In the genomic region with DNA sequence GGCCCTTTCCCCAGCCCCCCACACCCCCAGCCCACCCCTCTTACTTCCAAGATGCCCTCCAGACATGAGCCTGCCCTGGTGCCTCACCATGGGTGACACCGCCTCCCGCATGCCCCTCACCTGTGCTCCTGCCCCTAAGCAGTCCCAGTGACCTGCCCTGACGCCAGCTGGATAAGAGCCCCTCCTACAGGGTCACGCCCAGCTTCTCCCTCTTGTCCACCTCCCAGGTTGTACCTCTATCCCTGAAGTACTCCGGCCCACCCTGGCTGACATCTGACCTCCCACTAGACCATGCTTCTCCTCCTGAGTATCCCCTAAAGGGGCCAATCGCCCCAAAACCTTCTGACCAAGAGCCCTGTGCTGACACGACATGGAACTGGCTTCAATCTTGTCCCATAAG, we compare ENCODE assay signal across 9 cellular contexts. TPM values are rescaled to one million over a fixed set of nuclear protein-coding genes. Genes with fewer than 3 reads are reported as not detected.
DNase-seq lines count a peak whose midpoint lies in the region; ATAC-seq and TF ChIP-seq lines count a peak whose summit lies in the region.
"Had no signal": no experiment of that assay in that cellular context is flagged by ENCODE, and none has a peak within 500 bp of the region (broad histone marks: within the 10 kb centered on the region; RNA-seq: fewer than 3 reads in every experiment).

No MANE protein-coding gene starts in this region.

- H3K27ac ChIP-seq in mammary epithelial cell (ENCODE audit: insufficient read depth, low read depth, low read length) (no peak overlapping the region), iPS-18a (ENCODE audit: low read length) (no peak overlapping the region), thoracic aorta (no peak overlapping the region)

- peaks cover 34% of the 10 kb centered on the region for H3K27me3 Mint-ChIP-seq in MCF 10A (ENCODE audit: insufficient read depth, unreplicated experiment)
- peaks cover 31% of the 10 kb centered on the region for H3K27me3 Mint-ChIP-seq in T-helper 17 cell

- no peak for TF ChIP-seq CTCF in MCF 10A (IDR thresholded peaks at IDR 0.05; ENCODE audit: unreplicated experiment)
- no peak for TF ChIP-seq CTCF in mammary epithelial cell (conservative IDR thresholded peaks at IDR 0.05 in 1 of 2, IDR thresholded peaks at IDR 0.05 in 1 of 2; ENCODE audit: extremely low read depth in 1 of 2, insufficient read depth in 1 of 2, low read depth in 1 of 2, low read length in 2 of 2)
- TF ChIP-seq CTCF in thoracic aorta (IDR thresholded peaks at IDR 0.05) = no peak

- intact Hi-C loops in MCF 10A (cut with micrococcal nuclease) (no loop called here), mammary epithelial cell (cut with micrococcal nuclease) (loop anchor here (5.0 kb wide), 2 partner anchors 161 to 251 kb away; a partner anchor contains a TSS)

- no peak overlapping the region for H3K9ac ChIP-seq in mammary epithelial cell (ENCODE audit: insufficient read depth, low read length)
- H3K9ac ChIP-seq in iPS-18a (ENCODE audit: low read length) = no peak overlapping the region

- H3K9me3 Mint-ChIP-seq in MCF 10A (ENCODE audit: unreplicated experiment) = no peaks in the 10 kb centered on the region

- dilution Hi-C loops in mammary epithelial cell (cut with HindIII; ENCODE audit: low sequenced_read_pairs) = no loop called here

- H3K4me2 ChIP-seq in mammary epithelial cell (ENCODE audit: insufficient read depth, low read depth, low read length) = no peak overlapping the region

- BruUV-seq in MCF 10A (replicated peaks; lab: Mats Ljungman, UMichigan) (no TSS peak), mammary epithelial cell (replicated peaks; lab: Mats Ljungman, UMichigan) (no TSS peak)

- H3K4me3 ChIP-seq in mammary epithelial cell (replicated peaks in 1 of 3; ENCODE audit: insufficient read depth in 1 of 3, low read depth in 2 of 3, low read length in 3 of 3) = no peak overlapping the region
- H3K4me3 ChIP-seq in iPS-18a (ENCODE audit: low read length) = peak overlapping the region; percentile 60
- peak overlapping the region; percentile 66 for H3K4me3 ChIP-seq in thoracic aorta

- no peak overlapping the region for H2AFZ ChIP-seq in mammary epithelial cell (ENCODE audit: low read depth, low read length)

- H3K36me3 ChIP-seq in mammary epithelial cell (ENCODE audit: insufficient read depth, low read length) = no peaks in the 10 kb centered on the region
- H3K36me3 ChIP-seq in iPS-18a (ENCODE audit: control insufficient read depth, low read depth, low read length) = no peaks in the 10 kb centered on the region
- no peaks in the 10 kb centered on the region for H3K36me3 ChIP-seq in thoracic aorta

- POLR2A ChIA-PET in MCF 10A (lab: Yijun Ruan, JAX) = no interaction called here

- CTCF ChIA-PET in MCF 10A (lab: Yijun Ruan, JAX) (no interaction called here), mammary epithelial cell (lab: Charles Lee; ENCODE audit: low non-redundant PET) (no interaction called here)

- peaks cover 6% of the 10 kb centered on the region for H3K4me1 ChIP-seq in mammary epithelial cell (ENCODE audit: insufficient read depth, low read length)
- peaks cover 9% of the 10 kb centered on the region for H3K4me1 ChIP-seq in iPS-18a (ENCODE audit: control insufficient read depth, low read depth, low read length)
- H3K4me1 ChIP-seq in thoracic aorta (ENCODE audit: control insufficient read depth in 1 of 2, low read depth in 2 of 2) = peaks cover 3 to 11% of the 10 kb centered on the region in 2 donors

- no peaks in the 10 kb centered on the region for H3K4me1 Mint-ChIP-seq in MCF 10A (ENCODE audit: insufficient read depth, unreplicated experiment)
- peaks cover 12% of the 10 kb centered on the region for H3K4me1 Mint-ChIP-seq in T-helper 17 cell

- in situ Hi-C loops in mammary epithelial cell (cut with MboI; ENCODE audit: low sequenced_read_pairs in 2 of 2) = no loop called here

- H3K27ac Mint-ChIP-seq in MCF 10A (ENCODE audit: low read depth, unreplicated experiment) (no peak overlapping the region), T-helper 17 cell (no peak overlapping the region)

- H3K4me3 Mint-ChIP-seq in MCF 10A (ENCODE audit: unreplicated experiment) (peak overlapping the region; percentile 71), T-helper 17 cell (peak overlapping the region; percentile 81)

- no peaks in the 10 kb centered on the region for H4K20me1 ChIP-seq in mammary epithelial cell (ENCODE audit: insufficient read depth, low read length)

- no peak for DNase-seq in MCF 10A (ENCODE audit: unreplicated experiment)
- no peak for DNase-seq in mammary epithelial cell
- no peak for DNase-seq in T-helper 17 cell
- no peak for DNase-seq in thoracic aorta (ENCODE audit: low spot score)
- DNase-seq: NCI-H1694 treated with DMSO at 0.1 percent for 48 hours had no signal

- WGBS in mammary epithelial cell (ENCODE audit: low coverage, missing lambda C conversion rate) = 20% methylated on average over 3 of the region's 7 CpGs

- H3K36me3 Mint-ChIP-seq in MCF 10A (ENCODE audit: insufficient read depth, unreplicated experiment) = no peaks in the 10 kb centered on the region
- peaks cover 2% of the 10 kb centered on the region for H3K36me3 Mint-ChIP-seq in T-helper 17 cell (ENCODE audit: low read depth)

- ATAC-seq in T-helper 17 cell (no peak), thoracic aorta (ENCODE audit: insufficient number of reproducible peaks, low FRiP score, low read depth) (no peak), HG03432 (IDR thresholded peaks at IDR 0.05; ENCODE audit: unreplicated experiment) (no peak), HG03175 (IDR thresholded peaks at IDR 0.05; ENCODE audit: unreplicated experiment) (no peak), HG03095 (IDR thresholded peaks at IDR 0.05; ENCODE audit: unreplicated experiment) (no peak)

- H3K79me2 ChIP-seq in mammary epithelial cell (ENCODE audit: insufficient read depth, low read length) = no peaks in the 10 kb centered on the region

- H3K9me3 ChIP-seq in mammary epithelial cell (replicated peaks; ENCODE audit: insufficient read depth, low read length) (no peaks in the 10 kb centered on the region), T-helper 17 cell (ENCODE audit: control insufficient read depth, low read length, poor library complexity, severe bottlenecking) (no peaks in the 10 kb centered on the region), iPS-18a (ENCODE audit: control insufficient read depth, low read depth, low read length) (no peaks in the 10 kb centered on the region), thoracic aorta (no peaks in the 10 kb centered on the region)

- H3K27me3 ChIP-seq in mammary epithelial cell (ENCODE audit: insufficient read depth, low read length) = peaks cover 4% of the 10 kb centered on the region
- no peaks in the 10 kb centered on the region for H3K27me3 ChIP-seq in iPS-18a (ENCODE audit: control insufficient read depth, insufficient read depth, low read length)
- peaks cover 5% of the 10 kb centered on the region for H3K27me3 ChIP-seq in thoracic aorta (replicated peaks; ENCODE audit: insufficient read depth)

RNA-seq across cellular contexts. Expression of a gene that starts 51.3 kb away (rescaled TPM):
- total RNA-seq in MCF 10A (2022) = 103 and 107 TPM in 2 replicates
- total RNA-seq in mammary epithelial cell = 10 to 100 TPM; 74.2 to 92.5 TPM
- polyA plus RNA-seq in mammary epithelial cell = 127 TPM
- 162 TPM for polyA minus RNA-seq in mammary epithelial cell
- 10 to 100 TPM; 42.1 to 42.4 TPM for total RNA-seq in T-helper 17 cell
- 10 to 100 TPM; 73.7 to 94.1 TPM for total RNA-seq in thoracic aorta

Comparison
In these comparisons a context has a peak if more than half of its experiments do, and no peak if none do; other contexts are left out.
1. H3K4me3 ChIP-seq: peak in iPS-18a (single experiment) and thoracic aorta (single experiment); none in mammary epithelial cell (0 of 3).